ENCODE assay signal across 8 cellular contexts in the genomic region with DNA sequence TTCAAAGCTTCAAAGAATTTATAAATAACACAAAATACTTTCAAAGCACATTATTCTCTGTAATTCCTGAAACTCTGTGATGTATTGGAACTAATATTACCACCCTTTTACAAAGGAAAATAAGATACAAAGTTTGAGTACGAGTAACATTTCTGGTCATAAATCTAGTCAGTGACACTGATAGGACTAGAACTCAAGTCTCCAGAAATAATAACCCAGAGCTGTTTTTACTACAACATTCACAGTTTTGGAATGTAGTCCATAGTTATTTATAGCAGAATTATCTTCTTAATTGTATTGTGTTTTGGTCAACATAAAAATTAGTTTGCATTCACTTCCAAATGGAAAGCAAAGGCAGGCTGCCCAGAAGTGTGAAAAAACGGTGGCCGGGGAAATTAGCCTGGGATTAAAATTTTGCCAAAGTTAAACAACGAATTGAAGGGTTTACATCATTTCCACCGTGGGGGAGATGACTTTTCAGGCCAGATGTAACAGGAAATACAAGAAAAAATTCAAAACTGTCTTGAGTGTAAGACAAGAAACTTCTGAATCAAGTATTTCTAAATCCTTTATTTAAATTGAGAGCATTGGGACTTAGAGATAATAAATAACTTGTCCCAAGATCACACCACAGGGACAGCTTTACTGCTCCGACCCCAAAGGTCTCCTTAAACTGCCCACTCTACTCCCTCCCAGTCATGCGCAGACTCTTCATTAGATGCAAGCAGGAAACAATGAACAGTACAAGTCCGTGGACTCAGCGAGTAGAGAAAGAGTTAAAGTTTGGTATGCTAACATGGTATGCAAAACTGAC.
DNase-seq lines count a peak whose midpoint lies in the region; ATAC-seq and TF ChIP-seq lines count a peak whose summit lies in the region.

No MANE protein-coding gene starts in this region.

- H3K4me3 Mint-ChIP-seq in activated CD4-positive, alpha-beta memory T cell treated with anti-CD3 and anti-CD28 coated beads for 36 hours: peak overlapping the region; percentile 83
- H3K4me3 Mint-ChIP-seq in glutamatergic neuron (ENCODE audit: unreplicated experiment): peak overlapping the region; percentile 90

- ATAC-seq in heart left ventricle (peak in 3 of 4 donors; percentile 41 to 50 (median 42)), left ventricle myocardium superior (no peak), HG03135 (IDR thresholded peaks at IDR 0.05; ENCODE audit: unreplicated experiment) (peak; percentile 34)

- H3K27me3 Mint-ChIP-seq in activated CD4-positive, alpha-beta memory T cell treated with anti-CD3 and anti-CD28 coated beads for 36 hours: no peaks in the 10 kb centered on the region
- H3K27me3 Mint-ChIP-seq in glutamatergic neuron (ENCODE audit: unreplicated experiment): peaks cover 2% of the 10 kb centered on the region

- peak overlapping the region; percentile 63 to 94 (median 84) for H3K4me3 ChIP-seq in heart left ventricle
- H3K4me3 ChIP-seq in skeletal muscle tissue (ENCODE audit: low read length in 3 of 3): peak overlapping the region; percentile 66 to 93 (median 77)

- DNase-seq in heart left ventricle: peak in 2 of 5 donors; percentile 54 to 61
- DNase-seq in left ventricle myocardium superior: no peak
- DNase-seq in activated CD4-positive, alpha-beta memory T cell treated with anti-CD3 and anti-CD28 coated beads for 36 hours: no peak
- no peak for DNase-seq in glutamatergic neuron
- DNase-seq in stimulated activated CD4-positive, alpha-beta T cell treated with anti-CD3 and anti-CD28 coated beads, Interleukin-4, amount 100 ng/mL, for 4 hours: no peak
- no peak for DNase-seq in NOMO-1 treated with dmso at 0.1 percent for 144 hours (lab: John Stamatoyannopoulos, UW; ENCODE audit: unreplicated experiment)

- CTCF ChIA-PET in activated CD4-positive, alpha-beta memory T cell treated with anti-CD3 and anti-CD28 coated beads for 36 hours (lab: Charles Lee): interaction anchor here (0.6 kb wide), 1 partner anchor 28 kb away, joined by 4 read pairs; no protein-coding TSS in a partner anchor

- H3K9me3 ChIP-seq in heart left ventricle (no peaks in the 10 kb centered on the region), skeletal muscle tissue (ENCODE audit: control insufficient read depth in 3 of 3, low read length in 3 of 3) (no peaks in the 10 kb centered on the region)

- intact Hi-C loops in heart left ventricle (cut with DNase I): loop anchor here in 3 of 10 donors (5.0 to 10.0 kb wide), 5 partner anchors 46 to 341 kb away; no protein-coding TSS in a partner anchor
- intact Hi-C loops in left ventricle myocardium superior (cut with micrococcal nuclease): no loop called here
- intact Hi-C loops in activated CD4-positive, alpha-beta memory T cell treated with anti-CD3 and anti-CD28 coated beads for 36 hours (cut with micrococcal nuclease): loop anchor here (2.0 to 5.0 kb wide), 3 partner anchors 75 to 129 kb away; partner anchors contain the start of genes TAMM41 and VGLL4

- H3K36me3 ChIP-seq in heart left ventricle (no peaks in the 10 kb centered on the region), skeletal muscle tissue (ENCODE audit: control insufficient read depth in 3 of 3, insufficient read depth in 3 of 3, low read length in 3 of 3) (no peaks in the 10 kb centered on the region)

- H3K9me3 Mint-ChIP-seq in activated CD4-positive, alpha-beta memory T cell treated with anti-CD3 and anti-CD28 coated beads for 36 hours: no peaks in the 10 kb centered on the region
- peaks cover 6% of the 10 kb centered on the region for H3K9me3 Mint-ChIP-seq in glutamatergic neuron (ENCODE audit: unreplicated experiment)

- TF ChIP-seq POLR2A in heart left ventricle (IDR thresholded peaks at IDR 0.05): no peak

- peak overlapping the region; percentile 55 to 81 (median 78) for H3K9ac ChIP-seq in skeletal muscle tissue (ENCODE audit: low read depth in 1 of 3, low read length in 3 of 3)

- POLR2A ChIA-PET in activated CD4-positive, alpha-beta memory T cell treated with anti-CD3 and anti-CD28 coated beads for 36 hours (lab: Charles Lee): no interaction called here

- TF ChIP-seq CTCF in heart left ventricle (IDR thresholded peaks at IDR 0.05): no peak
- TF ChIP-seq CTCF in glutamatergic neuron (IDR thresholded peaks at IDR 0.05; ENCODE audit: partially characterized antibody, unreplicated experiment): no peak

- peak overlapping the region; percentile 44 for H3K27ac Mint-ChIP-seq in activated CD4-positive, alpha-beta memory T cell treated with anti-CD3 and anti-CD28 coated beads for 36 hours
- no peak overlapping the region for H3K27ac Mint-ChIP-seq in glutamatergic neuron (ENCODE audit: unreplicated experiment)

- 2 to 4% (median 4%) methylated on average over 9 of the region's 9 CpGs for WGBS in heart left ventricle, 4 donors

- no peaks in the 10 kb centered on the region for H3K27me3 ChIP-seq in heart left ventricle
- H3K27me3 ChIP-seq in skeletal muscle tissue (ENCODE audit: control insufficient read depth in 3 of 3, insufficient read depth in 3 of 3, low read length in 3 of 3): peaks cover 0 to 4% (median 0%) of the 10 kb centered on the region in 3 donors

- H3K27ac ChIP-seq in heart left ventricle (peak overlapping the region; percentile 79 to 98 (median 92)), skeletal muscle tissue (ENCODE audit: low read depth, low read length) (peak overlapping the region; percentile 55)

- no peaks in the 10 kb centered on the region for H3K36me3 Mint-ChIP-seq in activated CD4-positive, alpha-beta memory T cell treated with anti-CD3 and anti-CD28 coated beads for 36 hours
- H3K36me3 Mint-ChIP-seq in glutamatergic neuron (ENCODE audit: unreplicated experiment): no peaks in the 10 kb centered on the region

- peaks cover 16% of the 10 kb centered on the region for H3K4me1 Mint-ChIP-seq in activated CD4-positive, alpha-beta memory T cell treated with anti-CD3 and anti-CD28 coated beads for 36 hours (ENCODE audit: low read depth)
- peaks cover 6% of the 10 kb centered on the region for H3K4me1 Mint-ChIP-seq in glutamatergic neuron (ENCODE audit: low read depth, unreplicated experiment)

- H3K4me1 ChIP-seq in heart left ventricle (peaks cover 0 to 36% (median 20%) of the 10 kb centered on the region in 12 donors), skeletal muscle tissue (ENCODE audit: control insufficient read depth in 3 of 3, insufficient read depth in 3 of 3, low read length in 3 of 3) (peaks cover 5 to 13% (median 7%) of the 10 kb centered on the region in 3 donors)
